ENCODE assay signal across 13 cellular contexts in genomic region chr2:121903037-121903689, GRCh38.
DNase-seq lines count a peak whose midpoint lies in the region; ATAC-seq and TF ChIP-seq lines count a peak whose summit lies in the region.
"Had no signal": no experiment of that assay in that cellular context is flagged by ENCODE, and none has a peak within 500 bp of the region (broad histone marks: within the 10 kb centered on the region; RNA-seq: fewer than 3 reads in every experiment).

No MANE protein-coding gene starts in this region.

- H3K27ac ChIP-seq in heart right ventricle, result peak overlapping the region; percentile 9 to 77 (median 66)
- H3K27ac ChIP-seq in thoracic aorta, result no peak overlapping the region
- no peak overlapping the region for H3K27ac ChIP-seq in CD4-positive, alpha-beta T cell (ENCODE audit: low read depth, low read length)
- H3K27ac ChIP-seq: parathyroid adenoma had no signal

- no peaks in the 10 kb centered on the region for H3K4me1 Mint-ChIP-seq in activated CD8-positive, alpha-beta memory T cell treated with anti-CD3 and anti-CD28 coated beads, Interleukin-2, amount 10 ng/mL, durations not matched to agents 7 days and 5 days
- H3K4me1 Mint-ChIP-seq in CD4-positive, alpha-beta T cell (ENCODE audit: low read depth), result no peaks in the 10 kb centered on the region

- no peaks in the 10 kb centered on the region for H3K9me3 Mint-ChIP-seq in activated CD8-positive, alpha-beta memory T cell treated with anti-CD3 and anti-CD28 coated beads, Interleukin-2, amount 10 ng/mL, durations not matched to agents 7 days and 5 days (ENCODE audit: low read depth)
- H3K9me3 Mint-ChIP-seq in CD4-positive, alpha-beta T cell, result no peaks in the 10 kb centered on the region
- H3K9me3 Mint-ChIP-seq: activated T-helper 2 cell treated with anti-CD3 and anti-CD28 coated beads, Interferon-gamma antibody, Interleukin-2, Interleukin-4, amounts not matched to agents 10 μg/mL and 5 μg/mL and 100 μg/mL, durations not matched to agents 14 hours and 24 hours and 36 hours had no signal

- TF ChIP-seq CTCF in heart right ventricle (IDR thresholded peaks at IDR 0.05), result no peak
- no peak for TF ChIP-seq CTCF in thoracic aorta (IDR thresholded peaks at IDR 0.05)
- no peak for TF ChIP-seq CTCF in CD4-positive, alpha-beta T cell (IDR thresholded peaks at IDR 0.05)

- 47 to 62% methylated on average over 14 of the region's 14 CpGs for WGBS in heart right ventricle, 2 donors

- no peaks in the 10 kb centered on the region for H3K36me3 Mint-ChIP-seq in activated CD8-positive, alpha-beta memory T cell treated with anti-CD3 and anti-CD28 coated beads, Interleukin-2, amount 10 ng/mL, durations not matched to agents 7 days and 5 days
- no peaks in the 10 kb centered on the region for H3K36me3 Mint-ChIP-seq in CD4-positive, alpha-beta T cell (ENCODE audit: low read depth)

- H3K9me3 ChIP-seq in heart right ventricle, result peaks cover 0 to 6% (median 0%) of the 10 kb centered on the region in 11 donors
- H3K9me3 ChIP-seq in thoracic aorta, result no peaks in the 10 kb centered on the region
- H3K9me3 ChIP-seq in CD4-positive, alpha-beta T cell (ENCODE audit: control insufficient read depth, low read length), result no peaks in the 10 kb centered on the region

- no peaks in the 10 kb centered on the region for H3K27me3 Mint-ChIP-seq in activated CD8-positive, alpha-beta memory T cell treated with anti-CD3 and anti-CD28 coated beads, Interleukin-2, amount 10 ng/mL, durations not matched to agents 7 days and 5 days
- no peaks in the 10 kb centered on the region for H3K27me3 Mint-ChIP-seq in CD4-positive, alpha-beta T cell

- no peak overlapping the region for H3K27ac Mint-ChIP-seq in activated CD8-positive, alpha-beta memory T cell treated with anti-CD3 and anti-CD28 coated beads, Interleukin-2, amount 10 ng/mL, durations not matched to agents 7 days and 5 days
- H3K27ac Mint-ChIP-seq in CD4-positive, alpha-beta T cell, result no peak overlapping the region
- H3K27ac Mint-ChIP-seq: activated T-helper 2 cell treated with anti-CD3 and anti-CD28 coated beads, Interferon-gamma antibody, Interleukin-2, Interleukin-4, amounts not matched to agents 10 μg/mL and 5 μg/mL and 100 μg/mL, durations not matched to agents 14 hours and 24 hours and 36 hours had no signal

- intact Hi-C loops in heart right ventricle (cut with DNase I), result no loop called here
- intact Hi-C loops in CD4-positive, alpha-beta T cell (cut with DNase I, micrococcal nuclease), result no loop called here

- H3K27me3 ChIP-seq in heart right ventricle (peaks cover 0 to 23% (median 0%) of the 10 kb centered on the region in 7 donors), thoracic aorta (replicated peaks; ENCODE audit: insufficient read depth) (no peaks in the 10 kb centered on the region)
- no peaks in the 10 kb centered on the region for H3K27me3 ChIP-seq in CD4-positive, alpha-beta T cell (ENCODE audit: control insufficient read depth, insufficient read depth, low read length)

- H3K4me1 ChIP-seq in heart right ventricle (peaks cover 0 to 8% (median 0%) of the 10 kb centered on the region in 9 donors), thoracic aorta (ENCODE audit: control insufficient read depth in 1 of 2, low read depth in 2 of 2) (peaks cover 0 to 4% of the 10 kb centered on the region in 2 donors)
- H3K4me1 ChIP-seq: parathyroid adenoma had no signal

- H3K36me3 ChIP-seq in heart right ventricle, result no peaks in the 10 kb centered on the region
- no peaks in the 10 kb centered on the region for H3K36me3 ChIP-seq in thoracic aorta

- peak overlapping the region; percentile 13 for H3K4me3 Mint-ChIP-seq in activated CD8-positive, alpha-beta memory T cell treated with anti-CD3 and anti-CD28 coated beads, Interleukin-2, amount 10 ng/mL, durations not matched to agents 7 days and 5 days
- no peak overlapping the region for H3K4me3 Mint-ChIP-seq in CD4-positive, alpha-beta T cell

- ATAC-seq in activated CD8-positive, alpha-beta memory T cell treated with anti-CD3 and anti-CD28 coated beads, Interleukin-2, amount 10 ng/mL, durations not matched to agents 7 days and 5 days, result no peak
- ATAC-seq in heart right ventricle (peak; percentile 24 to 72 (median 41)), thoracic aorta (ENCODE audit: insufficient number of reproducible peaks, low FRiP score, low read depth) (no peak), GM21723 (IDR thresholded peaks at IDR 0.05; ENCODE audit: unreplicated experiment) (no peak), GM18861 (IDR thresholded peaks at IDR 0.05; ENCODE audit: unreplicated experiment) (no peak)
- no peak for ATAC-seq in CD4-positive, alpha-beta T cell (ENCODE audit: poor library complexity)

- CTCF ChIA-PET in activated CD8-positive, alpha-beta memory T cell treated with anti-CD3 and anti-CD28 coated beads, Interleukin-2, amount 10 ng/mL, durations not matched to agents 7 days and 5 days (lab: Charles Lee), result no interaction called here
- CTCF ChIA-PET in CD4-positive, alpha-beta T cell (lab: Charles Lee), result no interaction called here

- POLR2A ChIA-PET in CD4-positive, alpha-beta T cell (lab: Charles Lee), result no interaction called here

- DNase-seq in activated CD8-positive, alpha-beta memory T cell treated with anti-CD3 and anti-CD28 coated beads, Interleukin-2, amount 10 ng/mL, durations not matched to agents 7 days and 5 days, result no peak
- DNase-seq in activated CD8-positive, alpha-beta memory T cell treated with anti-CD3 and anti-CD28 coated beads, Interleukin-2, amount 50 U/mL, for 4 hours, result no peak
- DNase-seq in NCI-H526 treated with DMSO at 0.1 percent for 48 hours (lab: John Stamatoyannopoulos, UW) (peak; percentile 50), heart right ventricle (peak; percentile 21 to 42), thoracic aorta (ENCODE audit: low spot score) (no peak)
- DNase-seq in CD4-positive, alpha-beta T cell, result no peak
- DNase-seq: activated CD4-positive, CD25-positive, alpha-beta regulatory T cell treated with anti-CD3 and anti-CD28 coated beads, Interleukin-2, amount 50 U/mL, for 72 hours; NCI-H187 treated with DMSO at 0.1 percent for 48 hours; SIG-M5 had no signal

- H3K4me3 ChIP-seq in heart right ventricle (peak overlapping the region in 9 of 10 donors; percentile 2 to 54 (median 41)), thoracic aorta (peak overlapping the region; percentile 47)

Comparison
In these comparisons a context has a peak if more than half of its experiments do, and no peak if none do; other contexts are left out.
1. ATAC-seq: peak in heart right ventricle (8 of 8); none in activated CD8-positive, alpha-beta memory T cell treated with anti-CD3 and anti-CD28 coated beads, Interleukin-2, amount 10 ng/mL, durations not matched to agents 7 days and 5 days (single experiment), thoracic aorta (single experiment), GM21723 (single experiment), GM18861 (single experiment) and CD4-positive, alpha-beta T cell (single experiment).
2. DNase-seq: peak in NCI-H526 treated with DMSO at 0.1 percent for 48 hours (single experiment) and heart right ventricle (2 of 2); none in activated CD8-positive, alpha-beta memory T cell treated with anti-CD3 and anti-CD28 coated beads, Interleukin-2, amount 10 ng/mL, durations not matched to agents 7 days and 5 days (single experiment), activated CD8-positive, alpha-beta memory T cell treated with anti-CD3 and anti-CD28 coated beads, Interleukin-2, amount 50 U/mL, for 4 hours (single experiment), thoracic aorta (single experiment) and CD4-positive, alpha-beta T cell (0 of 10).
3. H3K27ac ChIP-seq: peak in heart right ventricle (10 of 10); none in thoracic aorta (0 of 2) and CD4-positive, alpha-beta T cell (single experiment).